19 cellular contexts compared by ENCODE assay signal in the genomic region with DNA sequence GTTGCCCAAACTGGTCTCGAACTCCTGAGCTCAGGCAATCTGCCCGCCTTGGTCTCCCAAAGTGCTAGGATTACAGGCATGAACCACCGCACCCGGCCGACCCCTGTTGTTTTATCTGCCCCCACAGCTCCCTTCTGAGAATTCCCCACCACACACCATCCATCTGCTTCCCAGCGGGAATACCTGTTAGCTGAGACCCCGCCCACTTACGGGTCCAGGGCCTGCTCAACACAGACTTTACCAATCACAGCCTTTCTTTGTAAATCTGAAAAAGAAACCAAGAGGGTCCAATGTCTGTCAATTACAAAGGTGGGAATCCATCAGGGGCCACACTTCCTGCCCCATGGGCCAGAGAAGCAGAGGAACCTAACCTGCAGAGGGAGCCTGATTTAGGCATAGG. TPM values are rescaled to one million over a fixed set of nuclear protein-coding genes. Genes with fewer than 3 reads are reported as not detected.
"Had no signal": no experiment of that assay in that cellular context is flagged by ENCODE, and none has a peak within 500 bp of the region (broad histone marks: within the 10 kb centered on the region; RNA-seq: fewer than 3 reads in every experiment).

No MANE protein-coding gene starts in this region.

- H3K4me3 Mint-ChIP-seq: naive thymus-derived CD8-positive, alpha-beta T cell; stimulated activated naive B cell treated with anti-CD40 and anti-IgM and Interleukin-4, amounts not matched to agents 10 μg/mL and 1 μg/mL and 100 μg/mL, for 72 hours; stimulated activated naive CD8-positive, alpha-beta T cell treated with anti-CD3 and anti-CD28 coated beads, Interleukin-15, Interleukin-2, amounts not matched to agents 100 ng/mL and 50 ng/mL, for 24 hours had no signal

- H3K36me3 ChIP-seq: lower lobe of right lung, pancreas, right lobe of liver, thoracic aorta, tibial nerve, upper lobe of left lung had no signal

- H3K27ac Mint-ChIP-seq: progenitor cell of endocrine pancreas; stimulated activated naive B cell treated with anti-CD40 and anti-IgM and Interleukin-4, amounts not matched to agents 10 μg/mL and 1 μg/mL and 100 μg/mL, for 72 hours; stimulated activated naive CD8-positive, alpha-beta T cell treated with anti-CD3 and anti-CD28 coated beads, Interleukin-15, Interleukin-2, amounts not matched to agents 100 ng/mL and 50 ng/mL, for 24 hours had no signal

- H3K36me3 Mint-ChIP-seq: naive thymus-derived CD8-positive, alpha-beta T cell; stimulated activated naive B cell treated with anti-CD40 and anti-IgM and Interleukin-4, amounts not matched to agents 10 μg/mL and 1 μg/mL and 100 μg/mL, for 72 hours had no signal

- H3K4me3 ChIP-seq: coronary artery, lower lobe of right lung, pancreas, right lobe of liver, thoracic aorta, tibial nerve, upper lobe of left lung had no signal

- DNase-seq: dermis blood vessel endothelial cell; effector memory CD4-positive, alpha-beta T cell; hypothalamus; left ventricle myocardium superior; lower lobe of right lung; naive thymus-derived CD8-positive, alpha-beta T cell; occipital lobe; pancreas; right lobe of liver; small intestine; stimulated activated CD4-positive, alpha-beta T cell treated with anti-CD3 and anti-CD28 coated beads, Interleukin-15, amount 100 ng/mL, for 24 hours; stimulated activated CD4-positive, alpha-beta T cell treated with anti-CD3 and anti-CD28 coated beads, Interleukin-2, amount 100 ng/mL, for 48 hours; stimulated activated naive B cell treated with anti-CD40 and anti-IgM and Interleukin-4, amounts not matched to agents 10 μg/mL and 1 μg/mL and 100 μg/mL, for 72 hours; upper lobe of left lung had no signal

- H3K4me1 ChIP-seq: lower lobe of right lung, pancreas, upper lobe of left lung had no signal

- H3K9me3 Mint-ChIP-seq: naive thymus-derived CD8-positive, alpha-beta T cell; stimulated activated naive B cell treated with anti-CD40 and anti-IgM and Interleukin-4, amounts not matched to agents 10 μg/mL and 1 μg/mL and 100 μg/mL, for 72 hours; stimulated activated naive CD8-positive, alpha-beta T cell treated with anti-CD3 and anti-CD28 coated beads, Interleukin-15, Interleukin-2, amounts not matched to agents 100 ng/mL and 50 ng/mL, for 24 hours had no signal

- H3K9me3 ChIP-seq: lower lobe of right lung, pancreas, right lobe of liver, thoracic aorta, tibial nerve, upper lobe of left lung had no signal

- H3K27me3 ChIP-seq: pancreas, right lobe of liver, tibial nerve, upper lobe of left lung had no signal

- H3K27ac ChIP-seq: coronary artery, lower lobe of right lung, pancreas, right lobe of liver, thoracic aorta, tibial nerve, upper lobe of left lung had no signal

- H3K27me3 Mint-ChIP-seq: stimulated activated naive CD8-positive, alpha-beta T cell treated with anti-CD3 and anti-CD28 coated beads, Interleukin-15, Interleukin-2, amounts not matched to agents 100 ng/mL and 50 ng/mL, for 24 hours had no signal

- ATAC-seq: left ventricle myocardium superior; lower lobe of right lung; naive thymus-derived CD8-positive, alpha-beta T cell; pancreas; right lobe of liver; stimulated activated naive B cell treated with anti-CD40 and anti-IgM and Interleukin-4, amounts not matched to agents 10 μg/mL and 1 μg/mL and 100 μg/mL, for 72 hours had no signal

RNA-seq across cellular contexts. Expression of a gene that starts 14.2 kb away (rescaled TPM):
- polyA plus RNA-seq: naive thymus-derived CD8-positive, alpha-beta T cell had no signal
